Comparison of ENCODE assay signal across 2 cellular contexts in genomic region chr16:10926867-10927266, GRCh38.
TF ChIP-seq lines count a peak whose summit lies in the region.

No MANE protein-coding gene starts in this region.

TF ChIP-seq in GM12891, 5 proteins besides CTCF, POLR2A, EP300 and RAD21:
- no peak for TF ChIP-seq POU2F2 (IDR thresholded peaks at IDR 0.05; ENCODE audit: low read depth, low read length)
- TF ChIP-seq POLR2AphosphoS5 (IDR thresholded peaks at IDR 0.05; ENCODE audit: low read depth, low read length): peak; percentile 36; the same call in 1 of the 2 replicates

TF ChIP-seq in K562, 482 proteins besides CTCF, POLR2A, EP300 and RAD21:
- TF ChIP-seq RBBP5 (IDR thresholded peaks at IDR 0.05; ENCODE audit: borderline replicate concordance, insufficient read depth, low read length, poor library complexity, severe bottlenecking) (no peak), RBM25 (IDR thresholded peaks at IDR 0.05; ENCODE audit: low read depth, low read length, severe bottlenecking) (peak; percentile 72)
